18 cellular contexts compared by ENCODE assay signal in the genomic region with DNA sequence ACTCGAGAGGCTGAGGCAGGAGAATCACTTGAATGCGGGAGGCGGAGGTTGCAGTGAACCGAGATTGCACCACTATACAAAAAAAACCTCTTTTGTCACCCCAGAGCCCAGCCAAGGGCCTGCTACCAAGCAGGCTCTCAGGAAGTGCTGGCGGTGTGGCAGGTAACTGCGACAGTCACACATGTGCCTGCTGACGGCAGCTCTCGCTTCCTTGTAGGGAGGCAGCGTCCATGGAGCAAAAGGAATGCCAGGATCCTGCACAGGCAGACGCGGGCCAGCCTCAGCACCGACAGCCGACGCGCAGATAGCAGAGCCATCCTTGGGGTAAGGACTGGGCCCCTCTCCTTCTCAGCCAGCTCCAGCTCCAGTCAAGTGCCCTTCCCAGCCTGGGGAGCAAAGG. TPM values are rescaled to one million over a fixed set of nuclear protein-coding genes. Genes with fewer than 3 reads are reported as not detected.
DNase-seq lines count a peak whose midpoint lies in the region; ATAC-seq, FAIRE-seq and TF ChIP-seq lines count a peak whose summit lies in the region.
"Had no signal": no experiment of that assay in that cellular context is flagged by ENCODE, and none has a peak within 500 bp of the region (broad histone marks: within the 10 kb centered on the region; RNA-seq: fewer than 3 reads in every experiment).

No MANE protein-coding gene starts in this region.

- H3K27ac ChIP-seq in keratinocyte (ENCODE audit: control insufficient read depth, insufficient read depth, low read length) (no peak overlapping the region), stomach (peak overlapping the region; percentile 5 to 99 (median 67))
- H3K27ac ChIP-seq: pancreas had no signal

- H2AFZ ChIP-seq in keratinocyte (ENCODE audit: control insufficient read depth, low read length), result no peak overlapping the region

- TF ChIP-seq EP300 in stomach (IDR thresholded peaks at IDR 0.05), result no peak

- no peak overlapping the region for H3K4me3 ChIP-seq in keratinocyte (ENCODE audit: control insufficient read depth in 2 of 3, extremely low read depth in 1 of 3, insufficient read depth in 2 of 3, low read depth in 1 of 3, low read length in 3 of 3)
- H3K4me3 ChIP-seq in stomach, result no peak overlapping the region
- H3K4me3 ChIP-seq: GM12878, pancreas had no signal

- no peaks in the 10 kb centered on the region for H3K9me3 Mint-ChIP-seq in activated CD4-positive, alpha-beta T cell treated with anti-CD3 and anti-CD28 coated beads for 36 hours (ENCODE audit: low read depth)
- no peaks in the 10 kb centered on the region for H3K9me3 Mint-ChIP-seq in WTC11
- H3K9me3 Mint-ChIP-seq in nephron progenitor cell, result no peaks in the 10 kb centered on the region
- H3K9me3 Mint-ChIP-seq: stimulated activated naive CD8-positive, alpha-beta T cell treated with anti-CD3 and anti-CD28 coated beads, Interleukin-15, Interleukin-2, amounts not matched to agents 100 ng/mL and 50 ng/mL, for 24 hours had no signal

- peaks cover 22% of the 10 kb centered on the region for H3K36me3 Mint-ChIP-seq in activated CD4-positive, alpha-beta T cell treated with anti-CD3 and anti-CD28 coated beads for 36 hours (ENCODE audit: low read depth)
- H3K36me3 Mint-ChIP-seq in WTC11 (peaks cover 23% of the 10 kb centered on the region), nephron progenitor cell (ENCODE audit: low read depth) (peaks cover 36% of the 10 kb centered on the region)

- H3K9me1 ChIP-seq in keratinocyte (ENCODE audit: control insufficient read depth, extremely low read depth, insufficient read depth, low read length), result peaks cover 4% of the 10 kb centered on the region

- intact Hi-C loops in activated CD4-positive, alpha-beta T cell treated with anti-CD3 and anti-CD28 coated beads for 36 hours (cut with DNase I, micrococcal nuclease), result no loop called here
- intact Hi-C loops in stomach (cut with DNase I; ENCODE audit: low total_unique reads), result loop anchor here (5.0 kb wide), 1 partner anchor 42 kb away; no protein-coding TSS in a partner anchor

- 75 to 87% (median 79%) methylated on average over 8 to 15 of the region's 15 CpGs for WGBS in stomach, 5 donors

- no peak for FAIRE-seq in keratinocyte (lab: Jason Lieb, UNC)
- FAIRE-seq: A204.1, GM12878, pancreas, RCC 7860 had no signal

- CTCF ChIA-PET in activated CD4-positive, alpha-beta T cell treated with anti-CD3 and anti-CD28 coated beads for 36 hours (lab: Charles Lee), result interaction anchor here (1.5 kb wide), 1 partner anchor 21 kb away, joined by 6 read pairs; no protein-coding TSS in a partner anchor
- CTCF ChIA-PET in WTC11 (lab: Charles Lee), result no interaction called here

- peaks cover 5% of the 10 kb centered on the region for H4K20me1 ChIP-seq in keratinocyte (ENCODE audit: control insufficient read depth, extremely low read depth, insufficient read depth, low read length)

- TF ChIP-seq POLR2A in stomach (IDR thresholded peaks at IDR 0.05), result no peak

- POLR2A ChIA-PET in activated CD4-positive, alpha-beta T cell treated with anti-CD3 and anti-CD28 coated beads for 36 hours (lab: Charles Lee), result no interaction called here
- POLR2A ChIA-PET in WTC11 (lab: Charles Lee), result no interaction called here

- no peaks in the 10 kb centered on the region for H3K27me3 Mint-ChIP-seq in activated CD4-positive, alpha-beta T cell treated with anti-CD3 and anti-CD28 coated beads for 36 hours
- H3K27me3 Mint-ChIP-seq in WTC11 (ENCODE audit: low read depth), result no peaks in the 10 kb centered on the region
- peaks cover 4% of the 10 kb centered on the region for H3K27me3 Mint-ChIP-seq in nephron progenitor cell (ENCODE audit: low read depth, poor library complexity)
- H3K27me3 Mint-ChIP-seq: stimulated activated naive CD8-positive, alpha-beta T cell treated with anti-CD3 and anti-CD28 coated beads, Interleukin-15, Interleukin-2, amounts not matched to agents 100 ng/mL and 50 ng/mL, for 24 hours had no signal

- dilution Hi-C loops in keratinocyte (cut with MboI; ENCODE audit: extremely low pct_ligation_motif_present, low sequenced_read_pairs), result no loop called here

- H3K4me1 ChIP-seq in keratinocyte (ENCODE audit: control insufficient read depth, extremely low read depth, insufficient read depth, low read length) (peaks cover 64% of the 10 kb centered on the region), stomach (peaks cover 54 to 80% (median 68%) of the 10 kb centered on the region in 4 donors)

- no peaks in the 10 kb centered on the region for H3K27me3 ChIP-seq in keratinocyte (ENCODE audit: control insufficient read depth, extremely low read depth, insufficient read depth, low read length)
- H3K27me3 ChIP-seq in stomach, result no peaks in the 10 kb centered on the region
- H3K27me3 ChIP-seq: pancreas had no signal

- peak overlapping the region; percentile 100 for H3K4me2 ChIP-seq in keratinocyte (ENCODE audit: control insufficient read depth, extremely low read depth, insufficient read depth, low read depth, low read length)

- H3K9me3 ChIP-seq in keratinocyte (ENCODE audit: control insufficient read depth, low read depth, low read length) (no peaks in the 10 kb centered on the region), stomach (no peaks in the 10 kb centered on the region)
- H3K9me3 ChIP-seq: pancreas had no signal

- H3K9ac ChIP-seq in keratinocyte (ENCODE audit: control insufficient read depth, extremely low read depth, insufficient read depth, low read length), result no peak overlapping the region

- H3K4me3 Mint-ChIP-seq in activated CD4-positive, alpha-beta T cell treated with anti-CD3 and anti-CD28 coated beads for 36 hours, result no peak overlapping the region
- H3K4me3 Mint-ChIP-seq in WTC11 (no peak overlapping the region), nephron progenitor cell (no peak overlapping the region)
- H3K4me3 Mint-ChIP-seq: stimulated activated naive CD8-positive, alpha-beta T cell treated with anti-CD3 and anti-CD28 coated beads, Interleukin-15, Interleukin-2, amounts not matched to agents 100 ng/mL and 50 ng/mL, for 24 hours had no signal

- TF ChIP-seq CTCF in WTC11 (IDR thresholded peaks at IDR 0.05) (no peak), keratinocyte (optimal IDR thresholded peaks at IDR 0.05 in 1 of 3, IDR thresholded peaks at IDR 0.05 in 1 of 3, conservative IDR thresholded peaks at IDR 0.05 in 1 of 3; ENCODE audit: extremely low read depth in 1 of 3, insufficient read depth in 2 of 3, low read length in 3 of 3) (no peak), stomach (IDR thresholded peaks at IDR 0.05) (no peak), nephron progenitor cell (IDR thresholded peaks at IDR 0.05) (no peak)

- peak overlapping the region; percentile 56 for H3K27ac Mint-ChIP-seq in activated CD4-positive, alpha-beta T cell treated with anti-CD3 and anti-CD28 coated beads for 36 hours
- H3K27ac Mint-ChIP-seq in WTC11 (peak overlapping the region; percentile 97), nephron progenitor cell (no peak overlapping the region)

- H3K36me3 ChIP-seq in keratinocyte (ENCODE audit: control insufficient read depth in 2 of 2, extremely low read depth in 1 of 2, insufficient read depth in 2 of 2, low read length in 2 of 2) (peaks cover 24 to 32% of the 10 kb centered on the region in 2 experiments), stomach (peaks cover 9 to 60% (median 55%) of the 10 kb centered on the region in 4 donors)

- peaks cover 75% of the 10 kb centered on the region for H3K79me2 ChIP-seq in keratinocyte (ENCODE audit: control insufficient read depth, insufficient read depth, low read length)

- no peak for ATAC-seq in activated CD4-positive, alpha-beta T cell treated with anti-CD3 and anti-CD28 coated beads for 36 hours
- ATAC-seq in WTC11, result no peak
- ATAC-seq: GM12878, pancreas had no signal

- DNase-seq in activated CD4-positive, alpha-beta T cell treated with anti-CD3 and anti-CD28 coated beads for 36 hours, result no peak
- DNase-seq in activated CD4-positive, alpha-beta T cell treated with anti-CD3 and anti-CD28 coated beads for 4 hours, result no peak
- DNase-seq in WTC11 (ENCODE audit: low spot score) (no peak), keratinocyte (ENCODE audit: low read depth, low spot score) (no peak), stomach (no peak), activated gamma-delta T cell treated with Interleukin-2 at 50 U/mL for 16 hours (no peak), nephron progenitor cell (no peak), NCI-H2107 (lab: John Stamatoyannopoulos, UW) (no peak)
- DNase-seq: HCEC 1CT; NCI-H1048; NCI-H510A; pancreas; stimulated activated CD4-positive, alpha-beta T cell treated with anti-CD3 and anti-CD28 coated beads, Interleukin-1b, Interleukin-23, amount 100 ng/mL, for 48 hours had no signal

- H3K4me1 Mint-ChIP-seq in activated CD4-positive, alpha-beta T cell treated with anti-CD3 and anti-CD28 coated beads for 36 hours, result peaks cover 51% of the 10 kb centered on the region
- H3K4me1 Mint-ChIP-seq in WTC11 (peaks cover 61% of the 10 kb centered on the region), nephron progenitor cell (peaks cover 56% of the 10 kb centered on the region)

RNA-seq across cellular contexts. Expression of gene LRRC8A, which starts 3.9 kb away (rescaled TPM):
- 10 to 100 TPM; 14.9 to 15.5 TPM for total RNA-seq in activated CD4-positive, alpha-beta T cell treated with anti-CD3 and anti-CD28 coated beads for 36 hours
- 63.8 to 83.5 TPM (median 64.5 TPM) in 3 replicates for total RNA-seq in WTC11 (2021)
- polyA plus RNA-seq in keratinocyte, result 88.3 to 127 TPM (median 109 TPM) in 3 replicates
- 51.1 TPM for polyA plus RNA-seq in keratinocyte (2011; ENCODE audit: low read depth)
- 77.7 and 119 TPM in 2 replicates for polyA plus RNA-seq in keratinocyte (2011; cell fraction: cytosol; rRNA removed)
- 143 and 183 TPM in 2 replicates for polyA plus RNA-seq in keratinocyte (2011; cell fraction: nucleus; rRNA removed)
- 109 and 130 TPM in 2 replicates for polyA plus RNA-seq in keratinocyte (2012; ENCODE audit: low replicate concordance)
- 154 to 426 TPM (median 169 TPM) in 3 replicates for polyA minus RNA-seq in keratinocyte
- polyA minus RNA-seq in keratinocyte (2011; cell fraction: cytosol; rRNA and poly(A)+ RNA removed), result 129 TPM
- polyA minus RNA-seq in keratinocyte (2011; cell fraction: nucleus; rRNA and poly(A)+ RNA removed), result 118 and 144 TPM in 2 replicates
- 10 to 100 TPM; 14.7 to 63.7 (median 25.1) TPM for total RNA-seq in stomach
- polyA plus RNA-seq in stomach, result 10 to 100 TPM; 11.2 to 22.7 (median 13.6) TPM

RNA-seq across cellular contexts. Expression of gene KYAT1, which starts 4.0 kb away (rescaled TPM):
- 10 to 100 TPM; 14.8 to 18.5 TPM for total RNA-seq in activated CD4-positive, alpha-beta T cell treated with anti-CD3 and anti-CD28 coated beads for 36 hours
- total RNA-seq in WTC11 (2021), result 31.4 to 34.1 TPM (median 33.0 TPM) in 3 replicates
- 10.9 to 13.9 TPM (median 13.9 TPM) in 3 replicates for polyA plus RNA-seq in keratinocyte
- polyA plus RNA-seq in keratinocyte (2011; ENCODE audit: low read depth), result 0.94 TPM
- 7.3 and 10.5 TPM in 2 replicates for polyA plus RNA-seq in keratinocyte (2011; cell fraction: cytosol; rRNA removed)
- polyA plus RNA-seq in keratinocyte (2011; cell fraction: nucleus; rRNA removed), result 16.3 and 20.8 TPM in 2 replicates
- polyA plus RNA-seq in keratinocyte (2012; ENCODE audit: low replicate concordance), result 5.3 and 10.5 TPM in 2 replicates
- polyA minus RNA-seq in keratinocyte, result 6.9 to 19.5 TPM (median 10.4 TPM) in 3 replicates
- 9.8 TPM for polyA minus RNA-seq in keratinocyte (2011; cell fraction: cytosol; rRNA and poly(A)+ RNA removed)
- polyA minus RNA-seq in keratinocyte (2011; cell fraction: nucleus; rRNA and poly(A)+ RNA removed), result 4.2 and 5.6 TPM in 2 replicates
- total RNA-seq in stomach, result 10 to 100 TPM in 2 of 5 donors, 1 to 10 TPM in 2, under 1 TPM in 1; 0.58 to 25.7 (median 6.1) TPM
- polyA plus RNA-seq in stomach, result 1 to 10 TPM; 4.8 to 7.5 (median 5.3) TPM

RNA-seq across cellular contexts. Expression of gene PHYHD1, which starts 35.0 kb away (rescaled TPM):
- total RNA-seq in activated CD4-positive, alpha-beta T cell treated with anti-CD3 and anti-CD28 coated beads for 36 hours, result under 1 TPM; 0.21 to 0.44 TPM
- total RNA-seq in WTC11 (2021), result 14.6 to 21.3 TPM (median 20.0 TPM) in 3 replicates
- 4.6 to 5.2 TPM (median 4.7 TPM) in 3 replicates for polyA plus RNA-seq in keratinocyte
- 1.3 TPM for polyA plus RNA-seq in keratinocyte (2011; ENCODE audit: low read depth)
- 3.6 and 6.2 TPM in 2 replicates for polyA plus RNA-seq in keratinocyte (2011; cell fraction: cytosol; rRNA removed)
- 4.1 and 7.8 TPM in 2 replicates for polyA plus RNA-seq in keratinocyte (2011; cell fraction: nucleus; rRNA removed)
- 4.0 and 6.0 TPM in 2 replicates for polyA plus RNA-seq in keratinocyte (2012; ENCODE audit: low replicate concordance)
- polyA minus RNA-seq in keratinocyte, result 4.2 to 5.9 TPM (median 4.5 TPM) in 3 replicates
- 4.0 TPM for polyA minus RNA-seq in keratinocyte (2011; cell fraction: cytosol; rRNA and poly(A)+ RNA removed)
- polyA minus RNA-seq in keratinocyte (2011; cell fraction: nucleus; rRNA and poly(A)+ RNA removed), result 2.0 and 2.9 TPM in 2 replicates
- total RNA-seq in stomach, result 10 to 100 TPM in 4 of 5 donors, 1 to 10 TPM in 1; 1.4 to 37.3 (median 13.8) TPM
- 10 to 100 TPM; 43.9 to 55.8 (median 49.1) TPM for polyA plus RNA-seq in stomach
- total RNA-seq: HT-29 had no signal

RNA-seq across cellular contexts. Expression of gene SPOUT1, which starts 56.2 kb away (rescaled TPM):
- 10 to 100 TPM; 87.9 to 92.9 TPM for total RNA-seq in activated CD4-positive, alpha-beta T cell treated with anti-CD3 and anti-CD28 coated beads for 36 hours
- 76.8 to 79.3 TPM (median 77.5 TPM) in 3 replicates for total RNA-seq in WTC11 (2021)
- polyA plus RNA-seq in keratinocyte, result 22.0 to 27.5 TPM (median 26.5 TPM) in 3 replicates
- polyA plus RNA-seq in keratinocyte (2011; ENCODE audit: low read depth), result 10.8 TPM
- polyA plus RNA-seq in keratinocyte (2011; cell fraction: cytosol; rRNA removed), result 16.2 and 27.5 TPM in 2 replicates
- 35.5 and 46.1 TPM in 2 replicates for polyA plus RNA-seq in keratinocyte (2011; cell fraction: nucleus; rRNA removed)
- 27.1 and 27.3 TPM in 2 replicates for polyA plus RNA-seq in keratinocyte (2012; ENCODE audit: low replicate concordance)
- polyA minus RNA-seq in keratinocyte, result 18.3 to 77.2 TPM (median 19.1 TPM) in 3 replicates
- 29.9 TPM for polyA minus RNA-seq in keratinocyte (2011; cell fraction: cytosol; rRNA and poly(A)+ RNA removed)
- polyA minus RNA-seq in keratinocyte (2011; cell fraction: nucleus; rRNA and poly(A)+ RNA removed), result 5.9 and 6.9 TPM in 2 replicates
- 100 to 1,000 TPM in 1 of 5 donors, 10 to 100 TPM in 4; 11.1 to 104 (median 14.2) TPM for total RNA-seq in stomach
- 10 to 100 TPM; 13.4 to 31.3 (median 29.4) TPM for polyA plus RNA-seq in stomach
